In genomic region chr1:3822421-3822820, GRCh38 we compare ENCODE assay signal across 19 cellular contexts. TPM values are rescaled to one million over a fixed set of nuclear protein-coding genes. Genes with fewer than 3 reads are reported as not detected.
"Had no signal": no experiment of that assay in that cellular context is flagged by ENCODE, and none has a peak within 500 bp of the region (broad histone marks: within the 10 kb centered on the region; RNA-seq: fewer than 3 reads in every experiment).

No MANE protein-coding gene starts in this region.

- H3K27ac ChIP-seq: cardiac muscle cell, heart right ventricle, prostate gland, skin epidermis, stomach, upper lobe of left lung had no signal

- H3K27ac Mint-ChIP-seq: activated CD4-positive, alpha-beta memory T cell treated with anti-CD3 and anti-CD28 coated beads for 36 hours; activated naive CD8-positive, alpha-beta T cell treated with anti-CD3 and anti-CD28 coated beads for 36 hours; natural killer cell treated with Interleukin-12 subunit alpha and Interleukin-12 subunit beta and Interleukin-15 and Interleukin-18, amount 100 ng/mL, for 72 hours; T-helper 17 cell had no signal

- H3K27me3 Mint-ChIP-seq: activated CD4-positive, alpha-beta memory T cell treated with anti-CD3 and anti-CD28 coated beads for 36 hours; activated naive CD8-positive, alpha-beta T cell treated with anti-CD3 and anti-CD28 coated beads for 36 hours; effector memory CD8-positive, alpha-beta T cell; natural killer cell treated with Interleukin-12 subunit alpha and Interleukin-12 subunit beta and Interleukin-15 and Interleukin-18, amount 100 ng/mL, for 72 hours; T-helper 17 cell had no signal

- ATAC-seq: effector memory CD8-positive, alpha-beta T cell; heart right ventricle; left cardiac atrium; natural killer cell treated with Interleukin-12 subunit alpha and Interleukin-12 subunit beta and Interleukin-15 and Interleukin-18, amount 100 ng/mL, for 72 hours; right cardiac atrium; T-helper 17 cell had no signal

- DNase-seq: activated CD4-positive, alpha-beta memory T cell treated with anti-CD3 and anti-CD28 coated beads for 36 hours; activated naive CD8-positive, alpha-beta T cell treated with anti-CD3 and anti-CD28 coated beads for 36 hours; amniotic stem cell; dermis blood vessel endothelial cell; effector memory CD8-positive, alpha-beta T cell; heart right ventricle; left cardiac atrium; occipital lobe; right cardiac atrium; stomach; T-helper 17 cell; upper lobe of left lung had no signal

- H3K4me3 Mint-ChIP-seq: activated CD4-positive, alpha-beta memory T cell treated with anti-CD3 and anti-CD28 coated beads for 36 hours; activated naive CD8-positive, alpha-beta T cell treated with anti-CD3 and anti-CD28 coated beads for 36 hours; effector memory CD8-positive, alpha-beta T cell; natural killer cell treated with Interleukin-12 subunit alpha and Interleukin-12 subunit beta and Interleukin-15 and Interleukin-18, amount 100 ng/mL, for 72 hours; T-helper 17 cell had no signal

- H3K4me1 ChIP-seq: heart right ventricle, prostate gland, stomach, upper lobe of left lung had no signal

- H3K9me3 ChIP-seq: heart right ventricle, prostate gland, stomach, upper lobe of left lung had no signal

- H3K9me3 Mint-ChIP-seq: activated CD4-positive, alpha-beta memory T cell treated with anti-CD3 and anti-CD28 coated beads for 36 hours; activated naive CD8-positive, alpha-beta T cell treated with anti-CD3 and anti-CD28 coated beads for 36 hours; effector memory CD8-positive, alpha-beta T cell; natural killer cell treated with Interleukin-12 subunit alpha and Interleukin-12 subunit beta and Interleukin-15 and Interleukin-18, amount 100 ng/mL, for 72 hours had no signal

- H3K4me3 ChIP-seq: cardiac muscle cell, heart right ventricle, prostate gland, skin epidermis, stomach, upper lobe of left lung had no signal

- H3K4me1 Mint-ChIP-seq: activated naive CD8-positive, alpha-beta T cell treated with anti-CD3 and anti-CD28 coated beads for 36 hours had no signal

- FAIRE-seq: frontal cortex had no signal

- H3K27me3 ChIP-seq: cardiac muscle cell, heart right ventricle, stomach, upper lobe of left lung had no signal

RNA-seq across cellular contexts. Expression of gene SMIM1, which starts 49.9 kb away (rescaled TPM):
- total RNA-seq: frontal cortex; natural killer cell treated with Interleukin-12 subunit alpha and Interleukin-12 subunit beta and Interleukin-15 and Interleukin-18, amount 100 ng/mL, for 72 hours; stomach; temporal lobe had no signal
- polyA plus RNA-seq: fibroblast of lung had no signal
